ENCODE assay signal across 22 cellular contexts in genomic region chr1:170730443-170730842, GRCh38.
DNase-seq lines count a peak whose midpoint lies in the region; FAIRE-seq and TF ChIP-seq lines count a peak whose summit lies in the region.
"Had no signal": no experiment of that assay in that cellular context is flagged by ENCODE, and none has a peak within 500 bp of the region (broad histone marks: within the 10 kb centered on the region; RNA-seq: fewer than 3 reads in every experiment).

No MANE protein-coding gene starts in this region.

- H3K79me2 ChIP-seq in smooth muscle cell (ENCODE audit: low read depth) (no peaks in the 10 kb centered on the region), hepatocyte (no peaks in the 10 kb centered on the region)

- no peak for TF ChIP-seq CTCF in bronchial epithelial cell (IDR thresholded peaks at IDR 0.05; ENCODE audit: insufficient read depth, low read length, severe bottlenecking)
- TF ChIP-seq CTCF in left ventricle myocardium inferior (IDR thresholded peaks at IDR 0.05; ENCODE audit: borderline replicate concordance): no peak
- no peak for TF ChIP-seq CTCF in smooth muscle cell (IDR thresholded peaks at IDR 0.05; ENCODE audit: borderline replicate concordance, insufficient read depth, poor library complexity, severe bottlenecking)
- TF ChIP-seq CTCF in hepatocyte (IDR thresholded peaks at IDR 0.05; ENCODE audit: poor library complexity): no peak

- H3K4me3 ChIP-seq in bronchial epithelial cell (ENCODE audit: low read depth, low read length) (no peak overlapping the region), left ventricle myocardium inferior (no peak overlapping the region), smooth muscle cell (no peak overlapping the region), hepatocyte (no peak overlapping the region)
- H3K4me3 ChIP-seq: pancreas, skin epidermis, thyroid gland had no signal

- H3K4me2 ChIP-seq in smooth muscle cell: peak overlapping the region; percentile 17
- no peak overlapping the region for H3K4me2 ChIP-seq in hepatocyte

- H3K9me2 ChIP-seq in hepatocyte (replicated peaks; ENCODE audit: insufficient read depth): no peaks in the 10 kb centered on the region

- H4K20me1 ChIP-seq in smooth muscle cell (ENCODE audit: low read depth): no peaks in the 10 kb centered on the region
- no peaks in the 10 kb centered on the region for H4K20me1 ChIP-seq in hepatocyte (ENCODE audit: insufficient read depth, poor library complexity, severe bottlenecking)

- peaks cover 28% of the 10 kb centered on the region for H3F3A ChIP-seq in smooth muscle cell (ENCODE audit: low read depth)

- no peaks in the 10 kb centered on the region for H3K27me3 ChIP-seq in bronchial epithelial cell (ENCODE audit: control insufficient read depth, insufficient read depth, low read length)
- no peaks in the 10 kb centered on the region for H3K27me3 ChIP-seq in left ventricle myocardium inferior (ENCODE audit: low read depth)
- H3K27me3 ChIP-seq in smooth muscle cell (ENCODE audit: low read depth): no peaks in the 10 kb centered on the region
- no peaks in the 10 kb centered on the region for H3K27me3 ChIP-seq in hepatocyte
- H3K27me3 ChIP-seq: pancreas, thyroid gland had no signal

- H3K9me3 ChIP-seq in left ventricle myocardium inferior (replicated peaks) (no peaks in the 10 kb centered on the region), smooth muscle cell (replicated peaks; ENCODE audit: low read depth) (no peaks in the 10 kb centered on the region), hepatocyte (ENCODE audit: low read depth) (no peaks in the 10 kb centered on the region)
- H3K9me3 ChIP-seq: pancreas, thyroid gland had no signal

- intact Hi-C loops in left ventricle myocardium inferior (cut with micrococcal nuclease): no loop called here

- H2AFZ ChIP-seq in smooth muscle cell (ENCODE audit: low read depth) (no peak overlapping the region), hepatocyte (no peak overlapping the region)

- peak overlapping the region; percentile 77 for H3K27ac ChIP-seq in left ventricle myocardium inferior (replicated peaks)
- H3K27ac ChIP-seq in smooth muscle cell (ENCODE audit: low read depth): peak overlapping the region; percentile 57
- no peak overlapping the region for H3K27ac ChIP-seq in hepatocyte
- H3K27ac ChIP-seq: pancreas, skin epidermis had no signal

- no peak overlapping the region for H3K9ac ChIP-seq in smooth muscle cell (ENCODE audit: low read depth)

- WGBS in smooth muscle cell (ENCODE audit: low lambda C conversion rate): 39% methylated on average over 6 of the region's 6 CpGs
- WGBS in hepatocyte (ENCODE audit: low lambda C conversion rate, missing lambda C conversion rate): 52% methylated on average over 6 of the region's 6 CpGs

- no peaks in the 10 kb centered on the region for H3K36me3 ChIP-seq in bronchial epithelial cell (ENCODE audit: control insufficient read depth, insufficient read depth, low read length)
- peaks cover 5% of the 10 kb centered on the region for H3K36me3 ChIP-seq in left ventricle myocardium inferior
- H3K36me3 ChIP-seq in smooth muscle cell (ENCODE audit: low read depth): no peaks in the 10 kb centered on the region
- H3K36me3 ChIP-seq in hepatocyte (replicated peaks; ENCODE audit: insufficient read depth, low read depth): no peaks in the 10 kb centered on the region
- H3K36me3 ChIP-seq: pancreas, thyroid gland, WERI-Rb-1 had no signal

- peak; percentile 37 for DNase-seq in GM04504 (ENCODE audit: low read depth)
- DNase-seq in bronchial epithelial cell (ENCODE audit: low read depth): peak; percentile 5
- DNase-seq in left ventricle myocardium inferior: no peak
- no peak for DNase-seq in smooth muscle cell (lab: John Stamatoyannopoulos, UW; ENCODE audit: unreplicated experiment)
- no peak for DNase-seq in hepatocyte (ENCODE audit: low spot score)
- no peak for DNase-seq in kidney glomerular epithelial cell (lab: John Stamatoyannopoulos, UW)
- no peak for DNase-seq in NCI-H1092 treated with DMSO at 0.1 percent for 48 hours (lab: John Stamatoyannopoulos, UW)
- DNase-seq: activated CD4-positive, alpha-beta T cell treated with anti-CD3 and anti-CD28 coated beads, Interleukin-2, amount 50 U/mL, for 4 hours; activated CD8-positive, alpha-beta memory T cell treated with anti-CD3 and anti-CD28 coated beads, Interleukin-2, amount 50 U/mL, for 48 hours; activated effector memory CD4-positive, alpha-beta T cell treated with Interleukin-2 at 50 U/mL for 16 hours; AML-193; COR-L47; foreskin melanocyte; natural killer cell; OCI-M1; pancreas; stimulated activated CD4-positive, alpha-beta T cell treated with anti-CD3 and anti-CD28 coated beads, Interleukin-2, amount 100 ng/mL, for 48 hours; stimulated activated naive CD4-positive, alpha-beta T cell treated with Interleukin-2 at 50 U/mL for 16 hours; T-helper 2 cell; thyroid gland; WERI-Rb-1 had no signal

- no peak for FAIRE-seq in bronchial epithelial cell (lab: Jason Lieb, UNC)
- FAIRE-seq: pancreas had no signal

- H3K4me1 ChIP-seq in left ventricle myocardium inferior (peaks cover 59% of the 10 kb centered on the region), smooth muscle cell (ENCODE audit: low read depth) (peaks cover 9% of the 10 kb centered on the region), hepatocyte (ENCODE audit: insufficient read depth) (peaks cover 7% of the 10 kb centered on the region)
- H3K4me1 ChIP-seq: pancreas had no signal

Comparison
In these comparisons a context has a peak if more than half of its experiments do, and no peak if none do; other contexts are left out.
1. DNase-seq: peak in GM04504 (single experiment) and bronchial epithelial cell (single experiment); none in left ventricle myocardium inferior (single experiment), smooth muscle cell (single experiment), hepatocyte (single experiment), kidney glomerular epithelial cell (single experiment) and NCI-H1092 treated with DMSO at 0.1 percent for 48 hours (single experiment).